In the genomic region with DNA sequence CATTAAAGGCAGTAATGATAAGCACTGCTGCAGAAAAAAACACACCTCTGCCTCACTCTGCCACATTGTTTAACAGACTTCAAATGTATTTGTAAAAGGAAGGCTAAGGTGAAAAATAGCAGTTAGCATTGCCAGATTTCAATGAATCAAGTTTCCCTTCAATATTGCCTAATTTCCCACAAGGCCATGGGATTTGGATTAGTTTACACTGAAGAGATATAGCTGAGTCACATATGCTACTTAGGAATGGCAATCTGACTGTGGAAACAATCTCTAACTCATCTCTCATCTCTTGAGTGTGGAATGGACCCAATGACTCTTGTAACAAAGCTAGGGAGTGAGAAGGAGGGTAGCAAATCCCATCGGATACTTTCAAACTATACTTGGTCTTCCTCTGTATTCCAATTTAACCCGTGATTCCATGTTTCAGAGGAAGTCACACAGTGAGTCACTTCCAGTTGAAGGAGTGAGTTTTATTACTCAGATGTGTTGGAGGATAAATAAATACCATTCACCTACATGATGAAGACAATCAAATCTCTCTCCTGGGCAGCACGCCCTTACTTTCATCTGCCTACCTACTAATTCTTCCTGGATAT, we compare ENCODE assay signal across 14 cellular contexts. TPM values are rescaled to one million over a fixed set of nuclear protein-coding genes. Genes with fewer than 3 reads are reported as not detected.
DNase-seq lines count a peak whose midpoint lies in the region; ATAC-seq and TF ChIP-seq lines count a peak whose summit lies in the region.
"Had no signal": no experiment of that assay in that cellular context is flagged by ENCODE, and none has a peak within 500 bp of the region (broad histone marks: within the 10 kb centered on the region; RNA-seq: fewer than 3 reads in every experiment).

No MANE protein-coding gene starts in this region.

- RAD21 ChIA-PET in HCT116 (lab: Charles Lee; ENCODE audit: low non-redundant PET in 1 of 2, low total read pairs in 2 of 2, uncharacterized antibody in 2 of 2, unreplicated experiment in 2 of 2): no interaction called here

- H3K9me2 ChIP-seq in HCT116 (ENCODE audit: insufficient read depth): no peaks in the 10 kb centered on the region; the same call in 1 of the 2 replicates

- no peak for TF ChIP-seq POLR2A in HCT116 (IDR thresholded peaks at IDR 0.05; ENCODE audit: borderline replicate concordance, extremely low read depth, insufficient read depth, insufficient read length)
- TF ChIP-seq POLR2A in gastrocnemius medialis (IDR thresholded peaks at IDR 0.05): no peak

- BruUV-seq in HCT116 (replicated peaks; lab: Mats Ljungman, UMichigan): no TSS peak

- H4K20me1 ChIP-seq in HCT116 (ENCODE audit: insufficient read depth): no peaks in the 10 kb centered on the region

- H3K4me3 ChIP-seq in HCT116 (replicated peaks in 1 of 2; ENCODE audit: low read depth in 1 of 2, low read length in 2 of 2) (peak overlapping the region in 1 of 2 experiments; percentile 30; a peak in 2 of 4 replicates), adipocyte (ENCODE audit: low read length) (peak overlapping the region; percentile 28), fibroblast of pulmonary artery (replicated peaks; ENCODE audit: low read depth, low read length) (no peak overlapping the region), gastrocnemius medialis (no peak overlapping the region), dorsolateral prefrontal cortex (no peak overlapping the region)
- H3K4me3 ChIP-seq: testis had no signal

- CTCF ChIA-PET in HCT116 (lab: Charles Lee): no interaction called here

- H3K79me2 ChIP-seq in HCT116 (ENCODE audit: insufficient read depth, low read length): peaks cover 29% of the 10 kb centered on the region

- peak overlapping the region; percentile 28 for H2AFZ ChIP-seq in HCT116 (ENCODE audit: low read depth, low read length, poor library complexity, severe bottlenecking)

- DNase-seq in HCT116 (ENCODE audit: low read depth, low spot score) (peak; percentile 63), adipocyte (ENCODE audit: low read depth) (no peak), fibroblast of pulmonary artery (ENCODE audit: low read depth) (peak; percentile 82), gastrocnemius medialis (no peak), GDM1 (lab: John Stamatoyannopoulos, UW) (no peak), NCI-H2196 treated with DMSO at 0.1 percent for 48 hours (lab: John Stamatoyannopoulos, UW; ENCODE audit: unreplicated experiment) (no peak), SIG-M5 (lab: John Stamatoyannopoulos, UW) (no peak), dorsolateral prefrontal cortex (no peak)
- DNase-seq: activated CD4-positive, alpha-beta T cell treated with anti-CD3 and anti-CD28 coated beads, Interleukin-2, amount 50 U/mL, for 4 hours; effector memory CD8-positive, alpha-beta T cell; islet precursor cell; NCI-H1105 treated with DMSO at 0.1 percent for 48 hours; NCI-H774; testis had no signal

- intact Hi-C loops in HCT116 (cut with micrococcal nuclease) (no loop called here), gastrocnemius medialis (cut with DNase I; ENCODE audit: low total_unique reads) (no loop called here), dorsolateral prefrontal cortex (cut with DNase I) (no loop called here)

- ATAC-seq in HCT116 (peak; percentile 67), gastrocnemius medialis (peak; percentile 58 to 60)
- ATAC-seq: effector memory CD8-positive, alpha-beta T cell had no signal

- H3K27ac ChIP-seq in HCT116 (ENCODE audit: low read depth, low read length) (peak overlapping the region; percentile 75), gastrocnemius medialis (peak overlapping the region; percentile 7 to 52 (median 24)), dorsolateral prefrontal cortex (no peak overlapping the region)
- H3K27ac ChIP-seq: testis had no signal

- H3K36me3 ChIP-seq in HCT116 (ENCODE audit: control insufficient read depth in 1 of 2, insufficient read depth in 2 of 2, low read length in 2 of 2): no peaks in the 10 kb centered on the region
- H3K36me3 ChIP-seq in adipocyte (ENCODE audit: control insufficient read depth, insufficient read depth, low read length, severe bottlenecking): no peaks in the 10 kb centered on the region
- H3K36me3 ChIP-seq in gastrocnemius medialis: no peaks in the 10 kb centered on the region

- H3K4me1 ChIP-seq in HCT116 (ENCODE audit: control insufficient read depth in 1 of 2, insufficient read depth in 2 of 2, low read length in 2 of 2) (peaks cover 24 to 61% of the 10 kb centered on the region in 2 experiments), adipocyte (ENCODE audit: control insufficient read depth, insufficient read depth, low read length) (peaks cover 31% of the 10 kb centered on the region), gastrocnemius medialis (peaks cover 12 to 23% of the 10 kb centered on the region in 2 donors)
- H3K4me1 ChIP-seq: testis had no signal

- H3K9me3 ChIP-seq in HCT116 (ENCODE audit: control insufficient read depth in 1 of 2, insufficient read depth in 1 of 2, low read depth in 1 of 2, low read length in 2 of 2): no peaks in the 10 kb centered on the region
- H3K9me3 ChIP-seq in adipocyte (ENCODE audit: control insufficient read depth, low read length): no peaks in the 10 kb centered on the region
- H3K9me3 ChIP-seq in gastrocnemius medialis: no peaks in the 10 kb centered on the region
- H3K9me3 ChIP-seq: testis had no signal

- no peak for TF ChIP-seq CTCF in HCT116 (IDR thresholded peaks at IDR 0.05 in 2 of 3, conservative IDR thresholded peaks at IDR 0.05 in 1 of 3; ENCODE audit: borderline replicate concordance in 1 of 3, insufficient read depth in 1 of 3, low read depth in 2 of 3, low read length in 2 of 3)
- no peak for TF ChIP-seq CTCF in fibroblast of pulmonary artery (IDR thresholded peaks at IDR 0.05; ENCODE audit: low read length, missing control alignments)
- TF ChIP-seq CTCF in gastrocnemius medialis (IDR thresholded peaks at IDR 0.05 in 4 of 5, conservative IDR thresholded peaks at IDR 0.05 in 1 of 5): no peak
- TF ChIP-seq CTCF in dorsolateral prefrontal cortex (IDR thresholded peaks at IDR 0.05 in 54 of 56, conservative IDR thresholded peaks at IDR 0.05 in 2 of 56; ENCODE audit: low read depth in 1 of 56, partially characterized antibody in 56 of 56): no peak

- H3K9ac ChIP-seq in HCT116 (ENCODE audit: low read length) (peak overlapping the region; percentile 37), adipocyte (ENCODE audit: low read length) (no peak overlapping the region)

- peak overlapping the region; percentile 71 for H3K4me2 ChIP-seq in HCT116 (ENCODE audit: low read length)

- H3K27me3 ChIP-seq in HCT116 (ENCODE audit: insufficient read depth, low read length) (no peaks in the 10 kb centered on the region), adipocyte (replicated peaks; ENCODE audit: control insufficient read depth, insufficient read depth, low read length) (no peaks in the 10 kb centered on the region), gastrocnemius medialis (no peaks in the 10 kb centered on the region), dorsolateral prefrontal cortex (peaks cover 0 to 4% (median 0%) of the 10 kb centered on the region in 45 donors)
- H3K27me3 ChIP-seq: testis had no signal

- TF ChIP-seq RAD21 in HCT116 (IDR thresholded peaks at IDR 0.05; ENCODE audit: low read depth): no peak

- in situ Hi-C loops in gastrocnemius medialis (cut with MboI; ENCODE audit: low sequenced_read_pairs in 4 of 4): no loop called here

- POLR2A ChIA-PET in HCT116 (lab: Charles Lee): interaction anchor here (1.6 kb wide), 1 partner anchor 11 kb away, joined by 3 read pairs; no protein-coding TSS in a partner anchor

TF ChIP-seq in HCT116, 20 proteins besides CTCF, POLR2A, EP300 and RAD21 (continues in another document):
- no peak for TF ChIP-seq ZNF274 (IDR thresholded peaks at IDR 0.05; ENCODE audit: low read depth, low read length)
- TF ChIP-seq, protein P1, sequence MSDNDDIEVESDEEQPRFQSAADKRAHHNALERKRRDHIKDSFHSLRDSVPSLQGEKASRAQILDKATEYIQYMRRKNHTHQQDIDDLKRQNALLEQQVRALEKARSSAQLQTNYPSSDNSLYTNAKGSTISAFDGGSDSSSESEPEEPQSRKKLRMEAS (IDR thresholded peaks at IDR 0.05): peak; percentile 66
- no peak for TF ChIP-seq POLR2AphosphoS5 (IDR thresholded peaks at IDR 0.05; ENCODE audit: low read depth, low read length)
- no peak; the same call in 1 of the 2 replicates for TF ChIP-seq ELF1 (IDR thresholded peaks at IDR 0.05; ENCODE audit: borderline replicate concordance, low read depth)
- TF ChIP-seq, protein P2, sequence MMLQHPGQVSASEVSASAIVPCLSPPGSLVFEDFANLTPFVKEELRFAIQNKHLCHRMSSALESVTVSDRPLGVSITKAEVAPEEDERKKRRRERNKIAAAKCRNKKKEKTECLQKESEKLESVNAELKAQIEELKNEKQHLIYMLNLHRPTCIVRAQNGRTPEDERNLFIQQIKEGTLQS (IDR thresholded peaks at IDR 0.05): no peak
- peak; percentile 35 for TF ChIP-seq TCF7L2 (IDR thresholded peaks at IDR 0.05; ENCODE audit: borderline replicate concordance, extremely low read depth, insufficient read depth, insufficient read length)
- peak; percentile 96 for TF ChIP-seq CEBPB (IDR thresholded peaks at IDR 0.05; ENCODE audit: low read depth)
- TF ChIP-seq SIN3A (IDR thresholded peaks at IDR 0.05; ENCODE audit: low read depth): peak; percentile 42
- TF ChIP-seq ZFX (IDR thresholded peaks at IDR 0.05): no peak
- peak; percentile 82 for TF ChIP-seq JUND (IDR thresholded peaks at IDR 0.05)
- TF ChIP-seq, protein P3, sequence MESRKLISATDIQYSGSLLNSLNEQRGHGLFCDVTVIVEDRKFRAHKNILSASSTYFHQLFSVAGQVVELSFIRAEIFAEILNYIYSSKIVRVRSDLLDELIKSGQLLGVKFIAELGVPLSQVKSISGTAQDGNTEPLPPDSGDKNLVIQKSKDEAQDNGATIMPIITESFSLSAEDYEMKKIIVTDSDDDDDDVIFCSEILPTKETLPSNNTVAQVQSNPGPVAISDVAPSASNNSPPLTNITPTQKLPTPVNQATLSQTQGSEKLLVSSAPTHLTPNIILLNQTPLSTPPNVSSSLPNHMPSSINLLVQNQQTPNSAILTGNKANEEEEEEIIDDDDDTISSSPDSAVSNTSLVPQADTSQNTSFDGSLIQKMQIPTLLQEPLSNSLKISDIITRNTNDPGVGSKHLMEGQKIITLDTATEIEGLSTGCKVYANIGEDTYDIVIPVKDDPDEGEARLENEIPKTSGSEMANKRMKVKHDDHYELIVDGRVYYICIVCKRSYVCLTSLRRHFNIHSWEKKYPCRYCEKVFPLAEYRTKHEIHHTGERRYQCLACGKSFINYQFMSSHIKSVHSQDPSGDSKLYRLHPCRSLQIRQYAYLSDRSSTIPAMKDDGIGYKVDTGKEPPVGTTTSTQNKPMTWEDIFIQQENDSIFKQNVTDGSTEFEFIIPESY (IDR thresholded peaks at IDR 0.05; ENCODE audit: extremely low read depth, insufficient replicate concordance, low read length): no peak
- TF ChIP-seq CBX3 (IDR thresholded peaks at IDR 0.05; ENCODE audit: low read depth): 0 out of 2 replicates have a peak, but pooled peaks have one; percentile 34
- peak; percentile 68; the same call in 1 of the 2 replicates for TF ChIP-seq SRF (IDR thresholded peaks at IDR 0.05; ENCODE audit: low read depth)

RNA-seq across cellular contexts. Expression of a gene that starts 5.1 kb away (rescaled TPM):
- total RNA-seq in HCT116 (2021; ENCODE audit: unreplicated experiment) (16.1 TPM), gastrocnemius medialis (1 to 10 TPM in 3 of 4 donors, under 1 TPM in 1; 0.85 to 2.9 (median 1.9) TPM), dorsolateral prefrontal cortex (100 to 1,000 TPM in 5 of 120 experiments, 10 to 100 TPM in 115; 15.3 to 116 (median 68.1) TPM)
- 4.8 and 5.7 TPM in 2 replicates for polyA plus RNA-seq in HCT116 (2012)

Comparison
In these comparisons a context has a peak if more than half of its experiments do, and no peak if none do; other contexts are left out.
1. DNase-seq: peak in HCT116 (single experiment) and fibroblast of pulmonary artery (single experiment); none in adipocyte (single experiment), gastrocnemius medialis (0 of 2), GDM1 (single experiment), NCI-H2196 treated with DMSO at 0.1 percent for 48 hours (single experiment), SIG-M5 (single experiment) and dorsolateral prefrontal cortex (0 of 10).
2. H3K27ac ChIP-seq: peak in HCT116 (single experiment) and gastrocnemius medialis (4 of 4); none in dorsolateral prefrontal cortex (0 of 59).